12 cellular contexts compared by ENCODE assay signal in genomic region chr11:109747839-109748238, GRCh38.
DNase-seq lines count a peak whose midpoint lies in the region; ATAC-seq and TF ChIP-seq lines count a peak whose summit lies in the region.
"Had no signal": no experiment of that assay in that cellular context is flagged by ENCODE, and none has a peak within 500 bp of the region (broad histone marks: within the 10 kb centered on the region; RNA-seq: fewer than 3 reads in every experiment).

No MANE protein-coding gene starts in this region.

- H3K27ac ChIP-seq in PC-3 (ENCODE audit: low read length) (no peak overlapping the region), suprapubic skin (no peak overlapping the region)
- H3K27ac ChIP-seq in naive thymus-derived CD4-positive, alpha-beta T cell (ENCODE audit: low read depth, low read length), result no peak overlapping the region

- peaks cover 62% of the 10 kb centered on the region for H3K27me3 ChIP-seq in PC-3 (ENCODE audit: low read length)
- no peaks in the 10 kb centered on the region for H3K27me3 ChIP-seq in naive thymus-derived CD4-positive, alpha-beta T cell (ENCODE audit: control insufficient read depth in 2 of 2, insufficient read depth in 2 of 2, low read length in 2 of 2)
- H3K27me3 ChIP-seq in suprapubic skin, result no peaks in the 10 kb centered on the region

- no peaks in the 10 kb centered on the region for H3K27me3 Mint-ChIP-seq in naive thymus-derived CD4-positive, alpha-beta T cell
- H3K27me3 Mint-ChIP-seq: activated CD4-positive, alpha-beta T cell treated with anti-CD3 and anti-CD28 coated beads for 36 hours had no signal

- intact Hi-C loops in PC-3 (cut with micrococcal nuclease), result no loop called here
- intact Hi-C loops in naive thymus-derived CD4-positive, alpha-beta T cell (cut with micrococcal nuclease), result no loop called here

- no peaks in the 10 kb centered on the region for H4K20me1 ChIP-seq in PC-3 (ENCODE audit: low read length)

- no peak overlapping the region for H3K4me3 ChIP-seq in PC-3 (ENCODE audit: low read length)
- no peak overlapping the region for H3K4me3 ChIP-seq in naive thymus-derived CD4-positive, alpha-beta T cell (ENCODE audit: low read length)
- no peak overlapping the region for H3K4me3 ChIP-seq in suprapubic skin

- H3K4me3 Mint-ChIP-seq in naive thymus-derived CD4-positive, alpha-beta T cell, result no peak overlapping the region
- H3K4me3 Mint-ChIP-seq: activated CD4-positive, alpha-beta T cell treated with anti-CD3 and anti-CD28 coated beads for 36 hours; activated naive CD8-positive, alpha-beta T cell treated with anti-CD3 and anti-CD28 coated beads for 36 hours had no signal

- H3K27ac Mint-ChIP-seq in naive thymus-derived CD4-positive, alpha-beta T cell, result no peak overlapping the region
- H3K27ac Mint-ChIP-seq: activated CD4-positive, alpha-beta T cell treated with anti-CD3 and anti-CD28 coated beads for 36 hours; activated naive CD8-positive, alpha-beta T cell treated with anti-CD3 and anti-CD28 coated beads for 36 hours had no signal

- peaks cover 0 to 8% (median 2%) of the 10 kb centered on the region in 11 donors for H3K9me3 Mint-ChIP-seq in naive thymus-derived CD4-positive, alpha-beta T cell
- H3K9me3 Mint-ChIP-seq: activated naive CD8-positive, alpha-beta T cell treated with anti-CD3 and anti-CD28 coated beads for 36 hours had no signal

- peak; percentile 82 for ATAC-seq in GM18511 (IDR thresholded peaks at IDR 0.05; ENCODE audit: unreplicated experiment)
- ATAC-seq in HG02870 (IDR thresholded peaks at IDR 0.05; ENCODE audit: unreplicated experiment), result peak; percentile 72
- ATAC-seq in PC-3, result no peak; the same call in none of the 2 replicates
- peak; percentile 85 for ATAC-seq in naive thymus-derived CD4-positive, alpha-beta T cell
- ATAC-seq: activated CD4-positive, alpha-beta T cell treated with anti-CD3 and anti-CD28 coated beads for 36 hours had no signal

- POLR2A ChIA-PET in PC-3 (lab: Charles Lee; ENCODE audit: unreplicated experiment), result no interaction called here
- POLR2A ChIA-PET in naive thymus-derived CD4-positive, alpha-beta T cell (lab: Charles Lee), result no interaction called here

- H3K36me3 ChIP-seq in PC-3 (ENCODE audit: low read depth, low read length) (no peaks in the 10 kb centered on the region), suprapubic skin (no peaks in the 10 kb centered on the region)
- H3K36me3 ChIP-seq in naive thymus-derived CD4-positive, alpha-beta T cell (ENCODE audit: control insufficient read depth in 2 of 3, insufficient read depth in 3 of 3, low read length in 3 of 3), result no peaks in the 10 kb centered on the region

- DNase-seq in PC-3 (peak; percentile 45), globus pallidus (ENCODE audit: low spot score) (no peak), T-helper 9 cell (no peak), suprapubic skin (ENCODE audit: low spot score in 2 of 2) (no peak), NCI-H187 treated with DMSO at 0.1 percent for 48 hours (lab: John Stamatoyannopoulos, UW) (no peak)
- no peak for DNase-seq in naive thymus-derived CD4-positive, alpha-beta T cell
- DNase-seq: activated CD4-positive, alpha-beta T cell treated with anti-CD3 and anti-CD28 coated beads for 36 hours; activated naive CD8-positive, alpha-beta T cell treated with anti-CD3 and anti-CD28 coated beads for 36 hours; stimulated activated CD4-positive, alpha-beta T cell treated with anti-CD3 and anti-CD28 coated beads, Interleukin-12 subunit alpha, Interleukin-12 subunit beta, amount 100 ng/mL, for 4 hours; stimulated activated naive CD4-positive, alpha-beta T cell had no signal

- H3K9ac ChIP-seq in PC-3 (ENCODE audit: low read length), result no peak overlapping the region

- H3K79me2 ChIP-seq in PC-3 (ENCODE audit: low read length), result no peaks in the 10 kb centered on the region

- CTCF ChIA-PET in PC-3 (lab: Charles Lee), result no interaction called here
- CTCF ChIA-PET in naive thymus-derived CD4-positive, alpha-beta T cell (lab: Charles Lee), result no interaction called here

- H3K4me1 ChIP-seq in PC-3 (ENCODE audit: insufficient read depth, low read length), result peaks cover 7% of the 10 kb centered on the region; the same call in 1 of the 2 replicates
- no peaks in the 10 kb centered on the region for H3K4me1 ChIP-seq in naive thymus-derived CD4-positive, alpha-beta T cell (ENCODE audit: control insufficient read depth in 2 of 2, insufficient read depth in 2 of 2, low read length in 2 of 2)
- H3K4me1 ChIP-seq in suprapubic skin, result no peaks in the 10 kb centered on the region

- no peaks in the 10 kb centered on the region for H3F3A ChIP-seq in PC-3 (ENCODE audit: low read length, unreplicated experiment)

- no TSS peak for BruUV-seq in PC-3 (replicated peaks; lab: Mats Ljungman, UMichigan)

- no peak for TF ChIP-seq CTCF in PC-3 (conservative IDR thresholded peaks at IDR 0.05; ENCODE audit: low read depth, low read length)
- no peak for TF ChIP-seq CTCF in suprapubic skin (IDR thresholded peaks at IDR 0.05)

- H3K9me2 ChIP-seq in PC-3 (replicated peaks; ENCODE audit: low read length), result no peaks in the 10 kb centered on the region

- 79% methylated on average over 7 of the region's 7 CpGs for whole genome bisulfite sequencing in suprapubic skin

- no peaks in the 10 kb centered on the region for H3K36me3 Mint-ChIP-seq in naive thymus-derived CD4-positive, alpha-beta T cell
- H3K36me3 Mint-ChIP-seq: activated naive CD8-positive, alpha-beta T cell treated with anti-CD3 and anti-CD28 coated beads for 36 hours had no signal

- no peaks in the 10 kb centered on the region for H3K9me3 ChIP-seq in PC-3 (ENCODE audit: low read length)
- no peaks in the 10 kb centered on the region for H3K9me3 ChIP-seq in naive thymus-derived CD4-positive, alpha-beta T cell (ENCODE audit: control insufficient read depth in 2 of 3, low read length in 3 of 3)
- H3K9me3 ChIP-seq in suprapubic skin, result no peaks in the 10 kb centered on the region

- H3K4me1 Mint-ChIP-seq in naive thymus-derived CD4-positive, alpha-beta T cell, result peaks cover 0 to 2% (median 0%) of the 10 kb centered on the region in 7 donors
- H3K4me1 Mint-ChIP-seq: activated CD4-positive, alpha-beta T cell treated with anti-CD3 and anti-CD28 coated beads for 36 hours; activated naive CD8-positive, alpha-beta T cell treated with anti-CD3 and anti-CD28 coated beads for 36 hours had no signal

- no peak for TF ChIP-seq POLR2A in suprapubic skin (IDR thresholded peaks at IDR 0.05)

- H3K4me2 ChIP-seq in PC-3 (ENCODE audit: low read length), result no peak overlapping the region

- no peak for TF ChIP-seq EP300 in suprapubic skin (IDR thresholded peaks at IDR 0.05)

- H2AFZ ChIP-seq in PC-3 (ENCODE audit: low read length), result no peak overlapping the region
